ENCODE assay signal across 22 cellular contexts in the genomic region with DNA sequence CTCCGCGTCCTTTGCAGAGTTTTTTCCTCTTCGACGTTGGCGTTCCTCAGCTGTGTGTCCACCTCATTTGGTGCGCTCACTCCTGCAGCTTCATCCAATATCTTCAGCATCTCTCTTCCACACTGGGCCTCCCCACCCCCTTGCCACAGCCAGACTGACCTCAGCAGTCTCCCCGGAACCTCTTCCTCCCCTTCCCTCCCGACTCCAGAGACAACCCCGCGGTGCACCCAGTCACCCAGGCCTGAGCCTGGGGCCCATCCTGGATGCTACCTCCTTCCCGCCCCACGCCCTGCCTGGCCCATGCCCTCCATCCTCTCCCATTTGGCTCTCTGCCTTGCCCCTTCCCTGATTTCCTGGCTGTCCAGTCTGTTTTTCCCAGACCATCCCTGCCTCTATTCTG. TPM values are rescaled to one million over a fixed set of nuclear protein-coding genes. Genes with fewer than 3 reads are reported as not detected.
DNase-seq lines count a peak whose midpoint lies in the region; ATAC-seq, FAIRE-seq and TF ChIP-seq lines count a peak whose summit lies in the region.
"Had no signal": no experiment of that assay in that cellular context is flagged by ENCODE, and none has a peak within 500 bp of the region (broad histone marks: within the 10 kb centered on the region; RNA-seq: fewer than 3 reads in every experiment).

No MANE protein-coding gene starts in this region.

- intact Hi-C loops in K562 (cut with micrococcal nuclease) (no loop called here), heart right ventricle (cut with DNase I) (no loop called here), tibial artery (cut with DNase I; ENCODE audit: low total_unique reads) (no loop called here)

- H3K9me3 ChIP-seq in K562 (replicated peaks; ENCODE audit: control insufficient read depth, insufficient read depth, low read depth, low read length) (no peaks in the 10 kb centered on the region), heart right ventricle (peaks cover 0 to 5% (median 0%) of the 10 kb centered on the region in 11 donors), neuronal stem cell (replicated peaks in 1 of 2; ENCODE audit: control insufficient read depth in 2 of 2, insufficient read depth in 1 of 2, low read depth in 1 of 2, low read length in 2 of 2) (no peaks in the 10 kb centered on the region), tibial artery (no peaks in the 10 kb centered on the region)

- no peaks in the 10 kb centered on the region for H4K20me1 ChIP-seq in K562 (replicated peaks; ENCODE audit: control insufficient read depth, insufficient read depth, low read length)

- H3K36me3 ChIP-seq in K562 (ENCODE audit: control insufficient read depth, insufficient read depth, low read length): no peaks in the 10 kb centered on the region
- peaks cover 0 to 24% (median 0%) of the 10 kb centered on the region in 9 donors for H3K36me3 ChIP-seq in heart right ventricle
- no peaks in the 10 kb centered on the region for H3K36me3 ChIP-seq in neuronal stem cell (replicated peaks in 1 of 2; ENCODE audit: control insufficient read depth in 2 of 2, insufficient read depth in 2 of 2, low read length in 2 of 2)
- H3K36me3 ChIP-seq in tibial artery: peaks cover 0 to 15% (median 0%) of the 10 kb centered on the region in 3 donors

- TF ChIP-seq RAD21 in K562 (CRISPR knock-in tag; conservative IDR thresholded peaks at IDR 0.05 in 1 of 2, IDR thresholded peaks at IDR 0.05 in 1 of 2): no peak

- H3K4ac ChIP-seq in neuronal stem cell (ENCODE audit: low read length): no peak overlapping the region

- CTCF ChIA-PET in K562 (lab: Yijun Ruan, JAX; ENCODE audit: low intra/inter-chr PET ratio): interaction anchor here (0.8 kb wide), 1 partner anchor 12 kb away, joined by 4 read pairs; no protein-coding TSS in a partner anchor

- H3K27ac ChIP-seq in K562 (ENCODE audit: extremely low read depth, low read depth, low read length): no peak overlapping the region
- peak overlapping the region in 6 of 10 donors; percentile 30 to 88 (median 58) for H3K27ac ChIP-seq in heart right ventricle
- no peak overlapping the region for H3K27ac ChIP-seq in neuronal stem cell (replicated peaks; ENCODE audit: low read length)
- H3K27ac ChIP-seq in tibial artery: no peak overlapping the region
- H3K27ac ChIP-seq: hepatocyte had no signal

- WGBS in K562 (ENCODE audit: insufficient coverage, low coverage, missing lambda C conversion rate): 58% methylated on average over 10 of the region's 12 CpGs
- WGBS in heart right ventricle, 2 donors: 73 to 76% methylated on average over 12 of the region's 12 CpGs
- WGBS in neuronal stem cell (ENCODE audit: extremely low coverage in 2 of 2, insufficient read length in 2 of 2, insufficient replicate concordance in 1 of 2), 2 donors: no CpG with 5 or more reads among the region's 12 CpGs

- H2BK5ac ChIP-seq in neuronal stem cell (ENCODE audit: low read length): no peak overlapping the region

- no peaks in the 10 kb centered on the region for H3K79me2 ChIP-seq in K562 (ENCODE audit: control insufficient read depth, insufficient read depth, low read length)
- H3K79me2 ChIP-seq: hepatocyte had no signal

- no peak overlapping the region for H3K23ac ChIP-seq in neuronal stem cell (ENCODE audit: low read depth, low read length, poor library complexity)

- no peak overlapping the region for H3K14ac ChIP-seq in neuronal stem cell (ENCODE audit: low read length)

- H3K4me3 ChIP-seq in K562: no peak overlapping the region
- peak overlapping the region in 3 of 10 donors; percentile 13 to 20 (median 17) for H3K4me3 ChIP-seq in heart right ventricle
- H3K4me3 ChIP-seq in neuronal stem cell (ENCODE audit: low read length in 2 of 2): no peak overlapping the region
- peak overlapping the region; percentile 12 to 19 for H3K4me3 ChIP-seq in tibial artery
- H3K4me3 ChIP-seq: hepatocyte had no signal

- H3K18ac ChIP-seq in neuronal stem cell (ENCODE audit: low read length): no peak overlapping the region

- H2AK5ac ChIP-seq in neuronal stem cell (ENCODE audit: low read depth, low read length): no peak overlapping the region

- DNase-seq in K562 (ENCODE audit: extremely low read depth in 1 of 4, low spot score in 3 of 4): no peak
- peak in 1 of 2 donors; percentile 11 for DNase-seq in heart right ventricle
- DNase-seq in neuronal stem cell (ENCODE audit: low spot score): no peak
- DNase-seq in tibial artery: no peak
- no peak for DNase-seq in frontal cortex (ENCODE audit: low spot score in 2 of 2)
- DNase-seq in NCI-H2107 treated with DMSO at 0.1 percent for 48 hours (lab: John Stamatoyannopoulos, UW; ENCODE audit: unreplicated experiment): no peak
- DNase-seq in KBM-7: no peak
- DNase-seq in OCI-M2 (lab: John Stamatoyannopoulos, UW; ENCODE audit: unreplicated experiment): no peak
- DNase-seq: activated CD4-positive, alpha-beta T cell treated with anti-CD3 and anti-CD28 coated beads for 48 hours; activated CD8-positive, alpha-beta memory T cell treated with anti-CD3 and anti-CD28 coated beads, Interleukin-2, amount 50 U/mL, for 4 hours; activated effector memory CD4-positive, alpha-beta T cell treated with Interleukin-2 at 50 U/mL for 16 hours; amniotic stem cell; endodermal cell; MM.1S; NCI-H1694; NCI-H2227 treated with DMSO at 0.1 percent for 48 hours; trophoblast cell had no signal

- no peak overlapping the region for H4K91ac ChIP-seq in neuronal stem cell (ENCODE audit: low read depth, low read length, poor library complexity)

- POLR2A ChIA-PET in K562 (lab: Yijun Ruan, JAX): interaction anchor here (1.7 kb wide), 1 partner anchor 9 kb away, joined by 5 read pairs; no protein-coding TSS in a partner anchor

- no peak for TF ChIP-seq EP300 in K562 (IDR thresholded peaks at IDR 0.05; ENCODE audit: low read length)

- H2AFZ ChIP-seq in K562 (ENCODE audit: low read depth, low read length): peak overlapping the region; percentile 43
- no peak overlapping the region for H2AFZ ChIP-seq in neuronal stem cell (ENCODE audit: low read length)
- H2AFZ ChIP-seq: hepatocyte had no signal

- peak overlapping the region; percentile 6 for H2BK15ac ChIP-seq in neuronal stem cell (ENCODE audit: low read length)

- no peak for TF ChIP-seq POLR2A in K562 (conservative IDR thresholded peaks at IDR 0.05)

- H2BK120ac ChIP-seq in neuronal stem cell (ENCODE audit: low read depth, low read length): no peak overlapping the region

- H3K79me1 ChIP-seq in neuronal stem cell (ENCODE audit: low read depth, low read length): no peaks in the 10 kb centered on the region

- H3K4me2 ChIP-seq in K562 (ENCODE audit: insufficient read depth, low read length) (no peak overlapping the region), neuronal stem cell (ENCODE audit: insufficient read depth, low read length, poor library complexity, severe bottlenecking) (no peak overlapping the region)
- H3K4me2 ChIP-seq: hepatocyte had no signal

- in situ Hi-C loops in K562 (cut with MboI) (no loop called here), KBM-7 (cut with MboI; ENCODE audit: low pct_unique_long_range_greater_than_20kb, low sequenced_read_pairs) (no loop called here)

- peaks cover 7 to 22% of the 10 kb centered on the region in 2 experiments; a peak in 4 of 5 replicates for H3K4me1 ChIP-seq in K562 (replicated peaks in 1 of 2; ENCODE audit: control insufficient read depth in 2 of 2, insufficient read depth in 2 of 2, low read length in 2 of 2)
- peaks cover 0 to 33% (median 0%) of the 10 kb centered on the region in 9 donors for H3K4me1 ChIP-seq in heart right ventricle
- no peaks in the 10 kb centered on the region for H3K4me1 ChIP-seq in neuronal stem cell (ENCODE audit: control insufficient read depth in 2 of 2, insufficient read depth in 1 of 2, low read depth in 1 of 2, low read length in 2 of 2)
- no peaks in the 10 kb centered on the region for H3K4me1 ChIP-seq in tibial artery

- FAIRE-seq in K562 (lab: Jason Lieb, UNC): no peak
- no peak for FAIRE-seq in frontal cortex (lab: Jason Lieb, UNC)
- FAIRE-seq: keratinocyte had no signal

- H4K8ac ChIP-seq in neuronal stem cell (ENCODE audit: low read depth, low read length): no peak overlapping the region

- no peak overlapping the region for H2BK12ac ChIP-seq in neuronal stem cell (ENCODE audit: low read length)

- TF ChIP-seq CTCF in K562 (IDR thresholded peaks at IDR 0.05 in 2 of 3, conservative IDR thresholded peaks at IDR 0.05 in 1 of 3; ENCODE audit: insufficient read depth in 2 of 3, low read depth in 1 of 3, low read length in 3 of 3): no peak
- TF ChIP-seq CTCF in heart right ventricle (IDR thresholded peaks at IDR 0.05): no peak
- TF ChIP-seq CTCF in tibial artery (IDR thresholded peaks at IDR 0.05): no peak

- H3K27me3 ChIP-seq in K562 (ENCODE audit: control insufficient read depth in 2 of 2, insufficient read depth in 2 of 2, low read length in 2 of 2) (no peaks in the 10 kb centered on the region; a peak in 1 of 5 replicates), heart right ventricle (peaks cover 0 to 51% (median 17%) of the 10 kb centered on the region in 7 donors), neuronal stem cell (ENCODE audit: control insufficient read depth in 3 of 3, insufficient read depth in 3 of 3, low read depth in 1 of 3, low read length in 3 of 3) (peaks cover 0 to 10% (median 0%) of the 10 kb centered on the region in 3 experiments), tibial artery (peaks cover 0 to 34% of the 10 kb centered on the region in 2 donors)
- H3K27me3 ChIP-seq: hepatocyte had no signal

- H3K9me1 ChIP-seq in K562 (ENCODE audit: control insufficient read depth, insufficient read depth, low read length): no peaks in the 10 kb centered on the region

- H3K9ac ChIP-seq in K562 (ENCODE audit: insufficient read depth in 1 of 2, low read depth in 2 of 2, low read length in 2 of 2) (peak overlapping the region in 1 of 2 experiments; percentile 54; a peak in 2 of 4 replicates), neuronal stem cell (ENCODE audit: low read depth, low read length, poor library complexity) (no peak overlapping the region)

- ATAC-seq in K562 (peak; percentile 53), heart right ventricle (peak; percentile 40 to 72 (median 57))

- BruUV-seq in K562 (replicated peaks; lab: Mats Ljungman, UMichigan): no TSS peak

RNA-seq across cellular contexts. Expression of gene C5AR2, which starts 8.1 kb away (rescaled TPM):
- total RNA-seq in K562 (2011; cell fraction: chromatin; rRNA removed; ENCODE audit: low replicate concordance): 0.77 and 1.6 TPM in 2 replicates
- total RNA-seq in K562 (2011; cell fraction: nucleolus; rRNA removed): 1.2 and 1.4 TPM in 2 replicates
- total RNA-seq in K562 (2011; cell fraction: nucleoplasm; rRNA removed): 0.66 and 0.92 TPM in 2 replicates
- total RNA-seq in K562 (2014; rRNA removed): 0.78 and 1.1 TPM in 2 replicates
- total RNA-seq in K562 (2014; rRNA removed; fragmentation: Illumina TruSeq; extraction: Trizol): 0.07 and 0.13 TPM in 2 replicates
- 0.04 and 0.15 TPM in 2 replicates for total RNA-seq in K562 (2015; rRNA removed; fragmentation: Illumina TruSeq; extraction: Trizol)
- 0.51 and 0.63 TPM in 2 replicates for total RNA-seq in K562 (2021)
- polyA plus RNA-seq in K562 (2011; rRNA removed): 0.15 and 0.21 TPM in 2 replicates
- 0.12 and 0.69 TPM in 2 replicates for polyA plus RNA-seq in K562 (2011; cell fraction: cytosol; rRNA removed)
- polyA plus RNA-seq in K562 (2011; cell fraction: nucleus; rRNA removed): 0.74 and 1.5 TPM in 2 replicates
- 0.22 TPM in 2 replicates for polyA plus RNA-seq in K562 (2012)
- 0.10 and 0.28 TPM in 2 replicates for polyA plus RNA-seq in K562 (2014; fragmentation: Illumina TruSeq; extraction: Trizol)
- polyA plus RNA-seq in K562 (2014; fragmentation: Nextera tagmentation; extraction: Ambion mirVana): under 1 TPM; 0.01 to 0.13 TPM
- 0.24 and 0.43 TPM in 2 replicates for polyA plus RNA-seq in K562 (2014; rRNA removed)
- 0.06 and 0.53 TPM in 2 replicates for polyA minus RNA-seq in K562 (2011; rRNA and poly(A)+ RNA removed)
- 0.19 TPM in 1 of 2 replicates, not detected in the other for polyA minus RNA-seq in K562 (2011; cell fraction: cytosol; rRNA and poly(A)+ RNA removed)
- 0.33 and 0.40 TPM in 2 replicates for polyA minus RNA-seq in K562 (2011; cell fraction: nucleus; rRNA and poly(A)+ RNA removed)
- 1 to 10 TPM in 3 of 10 donors, under 1 TPM in 7; 0.28 to 2.3 (median 0.59) TPM for total RNA-seq in heart right ventricle
- under 1 TPM; 0.22 to 0.51 TPM for polyA plus RNA-seq in heart right ventricle
- polyA plus RNA-seq in neuronal stem cell (2013, experiment 1 of 2): not detected
- polyA plus RNA-seq in neuronal stem cell (2013, experiment 2 of 2): not detected
- total RNA-seq in frontal cortex: under 0.01 TPM
- total RNA-seq: endodermal cell, neural crest cell had no signal
- polyA plus RNA-seq: hepatocyte, keratinocyte had no signal

RNA-seq across cellular contexts. Expression of gene C5AR1, which starts 14.2 kb away (rescaled TPM):
- total RNA-seq in K562 (2011; cell fraction: chromatin; rRNA removed; ENCODE audit: low replicate concordance): 3.1 and 4.0 TPM in 2 replicates
- total RNA-seq in K562 (2011; cell fraction: nucleolus; rRNA removed): 1.4 and 1.7 TPM in 2 replicates
- total RNA-seq in K562 (2011; cell fraction: nucleoplasm; rRNA removed): 1.1 and 2.1 TPM in 2 replicates
- total RNA-seq in K562 (2014; rRNA removed): not detected in 2 replicates
- total RNA-seq in K562 (2014; rRNA removed; fragmentation: Illumina TruSeq; extraction: Trizol): not detected in 2 replicates
- 0.08 and 0.40 TPM in 2 replicates for total RNA-seq in K562 (2015; rRNA removed; fragmentation: Illumina TruSeq; extraction: Trizol)
- 0.51 and 1.6 TPM in 2 replicates for total RNA-seq in K562 (2021)
- 0.11 and 0.46 TPM in 2 replicates for polyA plus RNA-seq in K562 (2011; rRNA removed)
- 0.10 and 0.12 TPM in 2 replicates for polyA plus RNA-seq in K562 (2011; cell fraction: cytosol; rRNA removed)
- polyA plus RNA-seq in K562 (2011; cell fraction: nucleus; rRNA removed): 1.8 and 3.6 TPM in 2 replicates
- polyA plus RNA-seq in K562 (2012): 0.12 and 1.2 TPM in 2 replicates
- polyA plus RNA-seq in K562 (2014; fragmentation: Illumina TruSeq; extraction: Trizol): 0.06 and 0.17 TPM in 2 replicates
- under 1 TPM; 0.17 TPM for polyA plus RNA-seq in K562 (2014; fragmentation: Nextera tagmentation; extraction: Ambion mirVana)
- 0.09 TPM in 1 of 2 replicates, not detected in the other for polyA plus RNA-seq in K562 (2014; rRNA removed)
- not detected in 2 replicates for polyA minus RNA-seq in K562 (2011; rRNA and poly(A)+ RNA removed)
- polyA minus RNA-seq in K562 (2011; cell fraction: cytosol; rRNA and poly(A)+ RNA removed): 3.0 TPM in 1 of 2 replicates, not detected in the other
- polyA minus RNA-seq in K562 (2011; cell fraction: nucleus; rRNA and poly(A)+ RNA removed): 0.67 TPM in 1 of 2 replicates, not detected in the other
- 10 to 100 TPM in 3 of 10 donors, 1 to 10 TPM in 7; 4.5 to 18.6 (median 6.9) TPM for total RNA-seq in heart right ventricle
- polyA plus RNA-seq in heart right ventricle: 1 to 10 TPM; 1.7 to 5.4 TPM
- polyA plus RNA-seq in neuronal stem cell (2013, experiment 1 of 2): not detected
- polyA plus RNA-seq in neuronal stem cell (2013, experiment 2 of 2): 0.04 TPM
- under 0.01 TPM for total RNA-seq in frontal cortex
- total RNA-seq: Daoy, pulmonary artery endothelial cell had no signal

RNA-seq across cellular contexts. Expression of gene DHX34, which starts 25.2 kb away (rescaled TPM):
- total RNA-seq in K562 (2011; cell fraction: chromatin; rRNA removed; ENCODE audit: low replicate concordance): 53.0 and 146 TPM in 2 replicates
- 97.4 and 98.7 TPM in 2 replicates for total RNA-seq in K562 (2011; cell fraction: nucleolus; rRNA removed)
- total RNA-seq in K562 (2011; cell fraction: nucleoplasm; rRNA removed): 51.2 and 61.0 TPM in 2 replicates
- total RNA-seq in K562 (2014; rRNA removed): 32.9 and 39.8 TPM in 2 replicates
- total RNA-seq in K562 (2014; rRNA removed; fragmentation: Illumina TruSeq; extraction: Trizol): 8.7 and 10.8 TPM in 2 replicates
- total RNA-seq in K562 (2015; rRNA removed; fragmentation: Illumina TruSeq; extraction: Trizol): 15.0 and 15.9 TPM in 2 replicates
- total RNA-seq in K562 (2021): 42.0 and 42.6 TPM in 2 replicates
- 9.6 and 13.9 TPM in 2 replicates for polyA plus RNA-seq in K562 (2011; rRNA removed)
- polyA plus RNA-seq in K562 (2011; cell fraction: cytosol; rRNA removed): 8.9 and 22.2 TPM in 2 replicates
- 76.0 and 111 TPM in 2 replicates for polyA plus RNA-seq in K562 (2011; cell fraction: nucleus; rRNA removed)
- polyA plus RNA-seq in K562 (2012): 22.3 and 23.7 TPM in 2 replicates
- polyA plus RNA-seq in K562 (2014; fragmentation: Illumina TruSeq; extraction: Trizol): 16.1 and 24.9 TPM in 2 replicates
- under 1 TPM; 0.36 to 0.41 TPM for polyA plus RNA-seq in K562 (2014; fragmentation: Nextera tagmentation; extraction: Ambion mirVana)
- 29.1 and 30.1 TPM in 2 replicates for polyA plus RNA-seq in K562 (2014; rRNA removed)
- polyA minus RNA-seq in K562 (2011; rRNA and poly(A)+ RNA removed): 7.0 and 11.3 TPM in 2 replicates
- polyA minus RNA-seq in K562 (2011; cell fraction: cytosol; rRNA and poly(A)+ RNA removed): 16.7 and 17.6 TPM in 2 replicates
- 30.8 and 33.1 TPM in 2 replicates for polyA minus RNA-seq in K562 (2011; cell fraction: nucleus; rRNA and poly(A)+ RNA removed)
- 1 to 10 TPM; 4.4 to 8.8 (median 5.5) TPM for total RNA-seq in heart right ventricle
- 10 to 100 TPM in 1 of 2 donors, 1 to 10 TPM in 1; 9.7 to 11.7 TPM for polyA plus RNA-seq in heart right ventricle
- 8.3 TPM for polyA plus RNA-seq in neuronal stem cell (2013, experiment 1 of 2)
- polyA plus RNA-seq in neuronal stem cell (2013, experiment 2 of 2): 8.3 TPM
- 10.2 TPM for total RNA-seq in frontal cortex

RNA-seq across cellular contexts. Expression of gene INAFM1, which starts 49.2 kb away (rescaled TPM):
- total RNA-seq in K562 (2011; cell fraction: chromatin; rRNA removed; ENCODE audit: low replicate concordance): 3.9 and 14.1 TPM in 2 replicates
- 15.3 and 23.8 TPM in 2 replicates for total RNA-seq in K562 (2011; cell fraction: nucleolus; rRNA removed)
- 10.9 and 11.0 TPM in 2 replicates for total RNA-seq in K562 (2011; cell fraction: nucleoplasm; rRNA removed)
- total RNA-seq in K562 (2014; rRNA removed) (11.3 and 15.0 TPM in 2 replicates), K562 (2014; rRNA removed; fragmentation: Illumina TruSeq; extraction: Trizol) (0.95 and 1.2 TPM in 2 replicates), K562 (2015; rRNA removed; fragmentation: Illumina TruSeq; extraction: Trizol) (2.1 and 2.3 TPM in 2 replicates), K562 (2021) (26.6 and 30.9 TPM in 2 replicates), heart right ventricle (10 to 100 TPM in 8 of 10 donors, 1 to 10 TPM in 2; 9.2 to 14.2 (median 11.6) TPM), frontal cortex (4.1 TPM)
- polyA plus RNA-seq in K562 (2011; rRNA removed) (3.1 and 7.8 TPM in 2 replicates), K562 (2014; fragmentation: Illumina TruSeq; extraction: Trizol) (4.6 and 8.8 TPM in 2 replicates), K562 (2014; fragmentation: Nextera tagmentation; extraction: Ambion mirVana) (under 1 TPM; 0.71 to 0.87 TPM), K562 (2014; rRNA removed) (21.8 and 27.1 TPM in 2 replicates), heart right ventricle (10 to 100 TPM; 13.7 to 16.4 TPM)
- 7.5 and 28.4 TPM in 2 replicates for polyA plus RNA-seq in K562 (2011; cell fraction: cytosol; rRNA removed)
- polyA plus RNA-seq in K562 (2011; cell fraction: nucleus; rRNA removed): 10.8 and 17.8 TPM in 2 replicates
- 13.9 and 22.8 TPM in 2 replicates for polyA plus RNA-seq in K562 (2012)
- 0.28 and 0.45 TPM in 2 replicates for polyA minus RNA-seq in K562 (2011; rRNA and poly(A)+ RNA removed)
- 6.3 and 7.8 TPM in 2 replicates for polyA minus RNA-seq in K562 (2011; cell fraction: cytosol; rRNA and poly(A)+ RNA removed)
- 3.9 and 5.7 TPM in 2 replicates for polyA minus RNA-seq in K562 (2011; cell fraction: nucleus; rRNA and poly(A)+ RNA removed)
- 7.5 TPM for polyA plus RNA-seq in neuronal stem cell (2013, experiment 1 of 2)
- 6.6 TPM for polyA plus RNA-seq in neuronal stem cell (2013, experiment 2 of 2)

Comparison
In these comparisons a context has a peak if more than half of its experiments do, and no peak if none do; other contexts are left out.
1. H3K27ac ChIP-seq: peak in heart right ventricle (6 of 10); none in K562 (single experiment), neuronal stem cell (single experiment) and tibial artery (0 of 2).
2. H3K4me3 ChIP-seq: peak in tibial artery (2 of 2); none in K562 (single experiment) and neuronal stem cell (0 of 2).